In genomic region chr13:64704121-64704520, GRCh38 we compare ENCODE assay signal across 29 cellular contexts.
"Had no signal": no experiment of that assay in that cellular context is flagged by ENCODE, and none has a peak within 500 bp of the region (broad histone marks: within the 10 kb centered on the region; RNA-seq: fewer than 3 reads in every experiment).

No MANE protein-coding gene starts in this region.

- H3K27me3 ChIP-seq: adrenal gland, ascending aorta, esophagus muscularis mucosa, upper lobe of left lung had no signal

- H3K36me3 Mint-ChIP-seq: activated naive CD8-positive, alpha-beta T cell treated with anti-CD3 and anti-CD28 coated beads for 36 hours; brain; stimulated activated memory B cell treated with anti-CD40 and anti-IgM and Interleukin-4, amounts not matched to agents 10 μg/mL and 1 μg/mL and 100 μg/mL, for 72 hours; T-cell had no signal

- H3K4me3 Mint-ChIP-seq: activated B cell treated with CpG ODN at 0.5 μM for 24 hours; activated CD4-positive, alpha-beta T cell treated with anti-CD3 and anti-CD28 coated beads for 36 hours; activated naive CD4-positive, alpha-beta T cell treated with anti-CD3 and anti-CD28 coated beads for 36 hours; activated naive CD8-positive, alpha-beta T cell treated with anti-CD3 and anti-CD28 coated beads for 36 hours; activated T-cell treated with anti-CD3 and anti-CD28 coated beads, Interleukin-2, amount 50 U/mL, for 72 hours; brain; naive thymus-derived CD4-positive, alpha-beta T cell; neural crest cell; stimulated activated memory B cell treated with anti-CD40 and anti-IgM and Interleukin-4, amounts not matched to agents 10 μg/mL and 1 μg/mL and 100 μg/mL, for 72 hours; stimulated activated naive CD8-positive, alpha-beta T cell treated with anti-CD3 and anti-CD28 coated beads, Interleukin-15, amount 100 ng/mL, for 72 hours; T-cell had no signal

- DNase-seq: activated B cell treated with CpG ODN at 0.5 μM for 24 hours; activated CD4-positive, alpha-beta T cell treated with anti-CD3 and anti-CD28 coated beads for 36 hours; activated CD4-positive, alpha-beta T cell treated with anti-CD3 and anti-CD28 coated beads, Interleukin-2, amount 50 U/mL, for 4 hours; activated effector memory CD4-positive, alpha-beta T cell treated with anti-CD3 and anti-CD28 coated beads, Interleukin-2, amount 50 U/mL, for 16 hours; activated naive CD4-positive, alpha-beta T cell treated with anti-CD3 and anti-CD28 coated beads for 36 hours; activated naive CD8-positive, alpha-beta T cell treated with anti-CD3 and anti-CD28 coated beads for 36 hours; activated T-cell treated with anti-CD3 and anti-CD28 coated beads for 4 hours; activated T-cell treated with anti-CD3 and anti-CD28 coated beads, Interleukin-2, amount 50 U/mL, for 72 hours; adrenal gland; caudate nucleus; islet precursor cell; left cardiac atrium; left ventricle myocardium superior; midbrain; naive thymus-derived CD4-positive, alpha-beta T cell; retina; stimulated activated CD4-positive, alpha-beta T cell treated with anti-CD3 and anti-CD28 coated beads, Interleukin-4, amount 100 ng/mL, for 4 hours; stimulated activated CD8-positive, alpha-beta memory T cell treated with anti-CD3 and anti-CD28 coated beads, Interleukin-4, amount 100 ng/mL, for 48 hours; stimulated activated naive CD8-positive, alpha-beta T cell treated with anti-CD3 and anti-CD28 coated beads, Interleukin-15, amount 100 ng/mL, for 72 hours; substantia nigra; T-cell; upper lobe of left lung had no signal

- H3K27ac ChIP-seq: adrenal gland, ascending aorta, esophagus muscularis mucosa, skin epidermis, upper lobe of left lung had no signal

- H3K4me3 ChIP-seq: adrenal gland, ascending aorta, esophagus muscularis mucosa, skin epidermis, upper lobe of left lung had no signal

- H3K36me3 ChIP-seq: adrenal gland, ascending aorta, esophagus muscularis mucosa, upper lobe of left lung had no signal

- ATAC-seq: activated CD4-positive, alpha-beta T cell treated with anti-CD3 and anti-CD28 coated beads for 36 hours; activated T-cell treated with anti-CD3 and anti-CD28 coated beads, Interleukin-2, amount 50 U/mL, for 72 hours; left cardiac atrium; left ventricle myocardium superior; naive thymus-derived CD4-positive, alpha-beta T cell; sciatic nerve; stimulated activated memory B cell treated with anti-CD40 and anti-IgM and Interleukin-4, amounts not matched to agents 10 μg/mL and 1 μg/mL and 100 μg/mL, for 72 hours; stimulated activated naive CD8-positive, alpha-beta T cell treated with anti-CD3 and anti-CD28 coated beads, Interleukin-15, amount 100 ng/mL, for 72 hours; T-cell had no signal

- H3K9me3 ChIP-seq: adrenal gland, ascending aorta, esophagus muscularis mucosa, upper lobe of left lung had no signal

- H3K4me1 Mint-ChIP-seq: activated B cell treated with CpG ODN at 0.5 μM for 24 hours; activated CD4-positive, alpha-beta T cell treated with anti-CD3 and anti-CD28 coated beads for 36 hours; activated naive CD8-positive, alpha-beta T cell treated with anti-CD3 and anti-CD28 coated beads for 36 hours; naive thymus-derived CD4-positive, alpha-beta T cell; stimulated activated memory B cell treated with anti-CD40 and anti-IgM and Interleukin-4, amounts not matched to agents 10 μg/mL and 1 μg/mL and 100 μg/mL, for 72 hours; stimulated activated naive CD8-positive, alpha-beta T cell treated with anti-CD3 and anti-CD28 coated beads, Interleukin-15, amount 100 ng/mL, for 72 hours; T-cell had no signal

- H3K27ac Mint-ChIP-seq: activated B cell treated with CpG ODN at 0.5 μM for 24 hours; activated CD4-positive, alpha-beta T cell treated with anti-CD3 and anti-CD28 coated beads for 36 hours; activated naive CD4-positive, alpha-beta T cell treated with anti-CD3 and anti-CD28 coated beads for 36 hours; activated naive CD8-positive, alpha-beta T cell treated with anti-CD3 and anti-CD28 coated beads for 36 hours; activated T-cell treated with anti-CD3 and anti-CD28 coated beads, Interleukin-2, amount 50 U/mL, for 72 hours; brain; naive thymus-derived CD4-positive, alpha-beta T cell; stimulated activated memory B cell treated with anti-CD40 and anti-IgM and Interleukin-4, amounts not matched to agents 10 μg/mL and 1 μg/mL and 100 μg/mL, for 72 hours; stimulated activated naive CD8-positive, alpha-beta T cell treated with anti-CD3 and anti-CD28 coated beads, Interleukin-15, amount 100 ng/mL, for 72 hours; T-cell had no signal

- H3K4me1 ChIP-seq: adrenal gland, ascending aorta, esophagus muscularis mucosa, upper lobe of left lung had no signal

- H3K27me3 Mint-ChIP-seq: activated B cell treated with CpG ODN at 0.5 μM for 24 hours; activated CD4-positive, alpha-beta T cell treated with anti-CD3 and anti-CD28 coated beads for 36 hours; activated naive CD8-positive, alpha-beta T cell treated with anti-CD3 and anti-CD28 coated beads for 36 hours; brain; naive thymus-derived CD4-positive, alpha-beta T cell; stimulated activated memory B cell treated with anti-CD40 and anti-IgM and Interleukin-4, amounts not matched to agents 10 μg/mL and 1 μg/mL and 100 μg/mL, for 72 hours; stimulated activated naive CD8-positive, alpha-beta T cell treated with anti-CD3 and anti-CD28 coated beads, Interleukin-15, amount 100 ng/mL, for 72 hours; T-cell had no signal

- H3K9me3 Mint-ChIP-seq: neural crest cell had no signal
